8 cellular contexts compared by ENCODE assay signal in genomic region chr1:209769171-209769904, GRCh38. TPM values are rescaled to one million over a fixed set of nuclear protein-coding genes. Genes with fewer than 3 reads are reported as not detected.
DNase-seq lines count a peak whose midpoint lies in the region; ATAC-seq and TF ChIP-seq lines count a peak whose summit lies in the region.

No MANE protein-coding gene starts in this region.

- ATAC-seq in HG02840 (IDR thresholded peaks at IDR 0.05; ENCODE audit: low FRiP score, unreplicated experiment) = peak; percentile 70

- peak; percentile 79 for DNase-seq in GM13976 (ENCODE audit: low spot score)
- peak; percentile 87 for DNase-seq in RPMI7951 (ENCODE audit: low read depth)
- peak; percentile 65 for DNase-seq in activated gamma-delta T cell treated with anti-CD3 and anti-CD28 coated beads, Interleukin-2, amount 50 U/mL, for 16 hours (ENCODE audit: low read depth)
- peak; percentile 80 to 96 for DNase-seq in cardiac muscle cell (ENCODE audit: low read depth in 1 of 2, low spot score in 1 of 2)
- peak; percentile 93 for DNase-seq in smooth muscle cell of the brain vasculature (ENCODE audit: low read depth, low spot score)
- DNase-seq in cerebellum (ENCODE audit: low spot score) = no peak
- no peak for DNase-seq in NCI-H774 (lab: John Stamatoyannopoulos, UW)

- no peaks in the 10 kb centered on the region for H3K9me3 ChIP-seq in cardiac muscle cell (ENCODE audit: low read depth)

- peaks cover 15% of the 10 kb centered on the region for H3K4me1 ChIP-seq in cardiac muscle cell (ENCODE audit: low read depth)

- TF ChIP-seq CTCF in GM13976 (IDR thresholded peaks at IDR 0.05; ENCODE audit: borderline replicate concordance, control extremely low read depth, extremely low read depth, insufficient read depth, missing control alignments) (no peak), cardiac muscle cell (IDR thresholded peaks at IDR 0.05; ENCODE audit: low read depth, low read length) (no peak)

- H3K4me3 ChIP-seq in cardiac muscle cell = no peak overlapping the region

- no peaks in the 10 kb centered on the region for H3K36me3 ChIP-seq in cardiac muscle cell

- H3K27me3 ChIP-seq in cardiac muscle cell = no peaks in the 10 kb centered on the region

- in situ Hi-C loops in GM13976 (cut with MboI; ENCODE audit: low sequenced_read_pairs, unreplicated experiment) = no loop called here

- peak overlapping the region; percentile 91 for H3K27ac ChIP-seq in cardiac muscle cell

RNA-seq across cellular contexts. Expression of gene TRAF3IP3, which starts 13.5 kb away (rescaled TPM):
- total RNA-seq in RPMI7951 (2014; rRNA removed; shearing (Covaris generic)) = not detected in 2 replicates
- 0.11 and 1.3 TPM in 2 replicates for total RNA-seq in cardiac muscle cell
- 0.74 and 0.99 TPM in 2 replicates for polyA plus RNA-seq in cardiac muscle cell
- 0.27 TPM for total RNA-seq in cerebellum

RNA-seq across cellular contexts. Expression of gene C1orf74, which starts 15.0 kb away (rescaled TPM):
- total RNA-seq in RPMI7951 (2014; rRNA removed; shearing (Covaris generic)) = 4.0 TPM in 2 replicates
- total RNA-seq in cardiac muscle cell (2.1 and 3.6 TPM in 2 replicates), cerebellum (2.4 TPM)
- 2.9 and 4.4 TPM in 2 replicates for polyA plus RNA-seq in cardiac muscle cell

RNA-seq across cellular contexts. Expression of gene IRF6, which starts 36.6 kb away (rescaled TPM):
- total RNA-seq in RPMI7951 (2014; rRNA removed; shearing (Covaris generic)) = 0.20 and 0.24 TPM in 2 replicates
- total RNA-seq in cardiac muscle cell (1.4 and 2.6 TPM in 2 replicates), cerebellum (1.8 TPM)
- 1.9 TPM in 1 of 2 replicates, not detected in the other for polyA plus RNA-seq in cardiac muscle cell

RNA-seq across cellular contexts. Expression of gene UTP25, which starts 58.4 kb away (rescaled TPM):
- total RNA-seq in RPMI7951 (2014; rRNA removed; shearing (Covaris generic)) = 5.3 and 7.0 TPM in 2 replicates
- 3.5 and 5.4 TPM in 2 replicates for total RNA-seq in cardiac muscle cell
- polyA plus RNA-seq in cardiac muscle cell = 3.1 and 3.5 TPM in 2 replicates
- 9.7 TPM for total RNA-seq in cerebellum

Comparison
In these comparisons a context has a peak if more than half of its experiments do, and no peak if none do; other contexts are left out.
1. DNase-seq: peak in GM13976 (single experiment), RPMI7951 (single experiment), activated gamma-delta T cell treated with anti-CD3 and anti-CD28 coated beads, Interleukin-2, amount 50 U/mL, for 16 hours (single experiment), cardiac muscle cell (2 of 2) and smooth muscle cell of the brain vasculature (single experiment); none in cerebellum (single experiment) and NCI-H774 (single experiment).